Comparison of ENCODE assay signal across 9 cellular contexts in genomic region chr1:151790940-151791651, GRCh38. TPM values are rescaled to one million over a fixed set of nuclear protein-coding genes. Genes with fewer than 3 reads are reported as not detected.
A peak's percentile ranks its signal among the peaks of the same experiment; 100 is the strongest.
DNase-seq lines count a peak whose midpoint lies in the region; ATAC-seq and TF ChIP-seq lines count a peak whose summit lies in the region.
"Had no signal": no experiment of that assay in that cellular context is flagged by ENCODE, and none has a peak within 500 bp of the region (broad histone marks: within the 10 kb centered on the region; RNA-seq: fewer than 3 reads in every experiment).

No MANE protein-coding gene starts in this region.

- H3K4me1 Mint-ChIP-seq in activated naive CD8-positive, alpha-beta T cell treated with anti-CD3 and anti-CD28 coated beads for 36 hours: peaks cover 24% of the 10 kb centered on the region

- H3K9me3 ChIP-seq in cardiac muscle cell (ENCODE audit: low read depth) (no peaks in the 10 kb centered on the region), iPS-18a (ENCODE audit: control insufficient read depth, low read depth, low read length) (no peaks in the 10 kb centered on the region), spleen (no peaks in the 10 kb centered on the region)

- WGBS in spleen, 5 donors: 1 to 3% (median 1%) methylated on average over 23 to 52 of the region's 52 CpGs

- TF ChIP-seq POLR2A in spleen (IDR thresholded peaks at IDR 0.05): no peak

- H3K4me3 ChIP-seq in cardiac muscle cell (peak overlapping the region; percentile 48), iPS-18a (ENCODE audit: low read length) (peak overlapping the region; percentile 98), spleen (peak overlapping the region; percentile 68 to 98 (median 85))

- DNase-seq in cardiac muscle cell (ENCODE audit: low read depth in 1 of 2, low spot score in 1 of 2): peak in 1 of 2 donors; percentile 40
- no peak for DNase-seq in Right ventricle myocardium inferior (ENCODE audit: missing footprints)
- DNase-seq in NCI-H1105 (lab: John Stamatoyannopoulos, UW): peak; percentile 14
- peak; percentile 14 for DNase-seq in activated naive CD8-positive, alpha-beta T cell treated with anti-CD3 and anti-CD28 coated beads for 36 hours
- peak; percentile 85 for DNase-seq in spleen

- TF ChIP-seq CTCF in cardiac muscle cell (IDR thresholded peaks at IDR 0.05; ENCODE audit: low read depth, low read length): no peak
- no peak for TF ChIP-seq CTCF in spleen (IDR thresholded peaks at IDR 0.05 in 8 of 11, conservative IDR thresholded peaks at IDR 0.05 in 3 of 11)

- intact Hi-C loops in Right ventricle myocardium inferior (cut with DNase I): loop anchor here (2.0 kb wide), 1 partner anchor 46 kb away; no protein-coding TSS in a partner anchor
- intact Hi-C loops in spleen (cut with DNase I; ENCODE audit: low total_unique reads): no loop called here

- no peaks in the 10 kb centered on the region for H3K27me3 Mint-ChIP-seq in activated naive CD8-positive, alpha-beta T cell treated with anti-CD3 and anti-CD28 coated beads for 36 hours

- ATAC-seq in Right ventricle myocardium inferior: no peak
- no peak for ATAC-seq in HG03108 (IDR thresholded peaks at IDR 0.05; ENCODE audit: unreplicated experiment)
- ATAC-seq in HG03135 (IDR thresholded peaks at IDR 0.05; ENCODE audit: unreplicated experiment): no peak

- H3K27ac ChIP-seq in cardiac muscle cell: no peak overlapping the region
- H3K27ac ChIP-seq in iPS-18a (ENCODE audit: low read length): no peak overlapping the region
- H3K27ac ChIP-seq in spleen: peak overlapping the region in 5 of 8 donors; percentile 69 to 80 (median 74)

- peaks cover 4% of the 10 kb centered on the region for H3K36me3 Mint-ChIP-seq in activated naive CD8-positive, alpha-beta T cell treated with anti-CD3 and anti-CD28 coated beads for 36 hours

- H3K4me1 ChIP-seq in cardiac muscle cell (ENCODE audit: low read depth): no peaks in the 10 kb centered on the region
- H3K4me1 ChIP-seq in iPS-18a (ENCODE audit: control insufficient read depth, low read depth, low read length): peaks cover 8% of the 10 kb centered on the region
- H3K4me1 ChIP-seq in spleen: peaks cover 0 to 43% (median 20%) of the 10 kb centered on the region in 6 donors

- H3K36me3 ChIP-seq in cardiac muscle cell: no peaks in the 10 kb centered on the region
- H3K36me3 ChIP-seq in iPS-18a (ENCODE audit: control insufficient read depth, low read depth, low read length): no peaks in the 10 kb centered on the region
- peaks cover 0 to 6% (median 0%) of the 10 kb centered on the region in 6 donors for H3K36me3 ChIP-seq in spleen

- H3K27me3 ChIP-seq in cardiac muscle cell (peaks cover 9% of the 10 kb centered on the region), iPS-18a (ENCODE audit: control insufficient read depth, insufficient read depth, low read length) (no peaks in the 10 kb centered on the region), spleen (replicated peaks in 1 of 7) (no peaks in the 10 kb centered on the region)

- peak overlapping the region; percentile 91 for H3K4me3 Mint-ChIP-seq in activated naive CD8-positive, alpha-beta T cell treated with anti-CD3 and anti-CD28 coated beads for 36 hours

- no peaks in the 10 kb centered on the region for H3K9me3 Mint-ChIP-seq in activated naive CD8-positive, alpha-beta T cell treated with anti-CD3 and anti-CD28 coated beads for 36 hours

- H3K27ac Mint-ChIP-seq in activated naive CD8-positive, alpha-beta T cell treated with anti-CD3 and anti-CD28 coated beads for 36 hours: peak overlapping the region; percentile 90

- H3K9ac ChIP-seq in iPS-18a (ENCODE audit: low read length): peak overlapping the region; percentile 41

RNA-seq across cellular contexts. Expression of gene TDRKH, which starts 0.8 kb away (rescaled TPM):
- 7.8 and 13.5 TPM in 2 replicates for total RNA-seq in cardiac muscle cell
- 12.9 and 14.6 TPM in 2 replicates for polyA plus RNA-seq in cardiac muscle cell
- 4.5 TPM for total RNA-seq in Right ventricle myocardium inferior
- total RNA-seq in activated naive CD8-positive, alpha-beta T cell treated with anti-CD3 and anti-CD28 coated beads for 36 hours: 1 to 10 TPM; 9.0 to 9.1 TPM
- total RNA-seq in spleen: 10 to 100 TPM; 10.9 to 21.6 (median 13.0) TPM
- polyA plus RNA-seq in spleen: 1 to 10 TPM; 3.1 to 4.7 (median 3.2) TPM

RNA-seq across cellular contexts. Expression of gene LINGO4, which starts 14.1 kb away (rescaled TPM):
- not detected in 2 replicates for total RNA-seq in cardiac muscle cell
- not detected in 2 replicates for polyA plus RNA-seq in cardiac muscle cell
- total RNA-seq in Right ventricle myocardium inferior: 0.68 TPM
- total RNA-seq in activated naive CD8-positive, alpha-beta T cell treated with anti-CD3 and anti-CD28 coated beads for 36 hours: not detected
- total RNA-seq in spleen: under 1 TPM in 4 of 7 donors, not detected in 3; 0.13 to 0.36 (median 0.28) TPM
- under 1 TPM in 2 of 3 donors, not detected in 1; 0.04 to 0.06 TPM for polyA plus RNA-seq in spleen

RNA-seq across cellular contexts. Expression of gene MRPL9, which starts 27.8 kb away (rescaled TPM):
- total RNA-seq in cardiac muscle cell: 91.0 and 103 TPM in 2 replicates
- 107 and 108 TPM in 2 replicates for polyA plus RNA-seq in cardiac muscle cell
- total RNA-seq in Right ventricle myocardium inferior: 51.2 TPM
- total RNA-seq in activated naive CD8-positive, alpha-beta T cell treated with anti-CD3 and anti-CD28 coated beads for 36 hours: 100 to 1,000 TPM; 157 to 172 TPM
- 10 to 100 TPM; 55.4 to 71.7 (median 64.5) TPM for total RNA-seq in spleen
- polyA plus RNA-seq in spleen: 10 to 100 TPM; 69.2 to 92.6 (median 72.0) TPM

RNA-seq across cellular contexts. Expression of gene RORC, which starts 40.5 kb away (rescaled TPM):
- total RNA-seq in cardiac muscle cell (not detected in 2 replicates), Right ventricle myocardium inferior (11.3 TPM), spleen (1 to 10 TPM in 6 of 7 donors, under 1 TPM in 1; 0.85 to 4.1 (median 2.3) TPM)
- polyA plus RNA-seq in cardiac muscle cell (not detected in 2 replicates), spleen (under 1 TPM; 0.14 to 0.78 (median 0.51) TPM)
- under 1 TPM; 0.06 to 0.12 TPM for total RNA-seq in activated naive CD8-positive, alpha-beta T cell treated with anti-CD3 and anti-CD28 coated beads for 36 hours

RNA-seq across cellular contexts. Expression of gene C2CD4D, which starts 48.5 kb away (rescaled TPM):
- total RNA-seq in cardiac muscle cell (not detected in 2 replicates), Right ventricle myocardium inferior (not detected), spleen (under 1 TPM in 1 of 7 donors, not detected in 6; 0.51 TPM)
- polyA plus RNA-seq in cardiac muscle cell (0.41 and 0.44 TPM in 2 replicates), spleen (under 1 TPM in 2 of 3 donors, not detected in 1; 0.03 to 0.07 TPM)
- under 1 TPM; 0.68 to 0.76 TPM for total RNA-seq in activated naive CD8-positive, alpha-beta T cell treated with anti-CD3 and anti-CD28 coated beads for 36 hours
- total RNA-seq: left cardiac atrium had no signal

Comparison
In these comparisons a context has a peak if more than half of its experiments do, and no peak if none do; other contexts are left out.
1. H3K27ac ChIP-seq: peak in spleen (5 of 8); none in cardiac muscle cell (single experiment) and iPS-18a (single experiment).
2. H3K4me3 ChIP-seq: peak in every context shown above with its lines; median percentile 98 in iPS-18a; 85 in spleen; 48 in cardiac muscle cell.